1 cellular context compared by ENCODE assay signal in the genomic region with DNA sequence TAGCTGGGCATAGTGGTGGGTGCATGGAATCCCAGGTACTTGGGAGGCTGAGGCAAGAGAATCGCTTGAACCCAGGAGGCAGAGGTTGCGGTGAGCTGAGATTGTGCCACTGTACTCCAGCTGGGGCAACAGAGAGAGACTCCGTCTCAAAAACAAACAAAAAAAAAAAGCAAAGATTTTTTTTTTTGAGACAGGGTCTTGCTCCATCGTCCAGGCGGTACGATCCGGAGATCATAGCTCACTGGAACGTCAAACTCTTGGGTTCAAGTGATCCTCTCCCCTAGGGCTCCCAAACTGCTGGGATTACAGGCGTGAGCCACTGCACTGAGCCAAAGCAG.
TF ChIP-seq lines count a peak whose summit lies in the region.

No MANE protein-coding gene starts in this region.

TF ChIP-seq in WTC11, 78 proteins besides CTCF, POLR2A, EP300 and RAD21 (continued from another document):
- TF ChIP-seq, protein P1, sequence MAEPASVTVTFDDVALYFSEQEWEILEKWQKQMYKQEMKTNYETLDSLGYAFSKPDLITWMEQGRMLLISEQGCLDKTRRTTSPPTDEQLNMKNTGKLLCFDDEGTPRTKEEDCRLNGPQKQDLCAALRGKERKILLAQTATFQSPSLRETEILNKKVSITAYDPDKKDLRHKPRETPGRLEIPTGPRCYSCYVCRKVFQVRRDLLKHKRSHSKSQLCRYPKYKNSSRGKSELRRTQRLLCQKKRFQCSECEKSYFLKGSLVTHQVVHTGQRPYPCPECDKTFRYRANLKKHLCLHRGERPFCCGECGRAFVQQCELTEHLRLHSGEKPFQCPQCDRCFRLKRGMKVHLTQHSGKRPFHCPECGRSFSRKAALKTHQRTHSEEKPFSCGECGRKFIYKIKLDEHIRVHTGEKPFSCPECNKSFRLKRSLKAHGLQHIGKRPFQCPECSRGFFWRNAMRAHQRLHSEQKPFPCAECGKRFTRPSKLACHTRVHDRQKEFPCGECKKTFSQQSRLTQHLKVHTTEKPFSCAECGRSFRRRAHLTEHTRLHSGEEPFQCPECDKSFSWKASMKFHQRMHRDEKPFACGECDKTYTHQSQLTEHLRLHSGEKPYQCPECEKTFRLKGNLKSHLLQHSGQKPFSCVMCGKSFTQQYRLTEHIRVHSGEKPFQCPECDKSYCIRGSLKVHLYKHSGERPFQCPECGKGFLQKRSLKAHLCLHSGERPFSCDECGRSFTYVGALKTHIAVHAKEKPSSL (CRISPR knock-in tag; conservative IDR thresholded peaks at IDR 0.05) = no peak
